Comparison of ENCODE assay signal across 1 cellular context in the genomic region with DNA sequence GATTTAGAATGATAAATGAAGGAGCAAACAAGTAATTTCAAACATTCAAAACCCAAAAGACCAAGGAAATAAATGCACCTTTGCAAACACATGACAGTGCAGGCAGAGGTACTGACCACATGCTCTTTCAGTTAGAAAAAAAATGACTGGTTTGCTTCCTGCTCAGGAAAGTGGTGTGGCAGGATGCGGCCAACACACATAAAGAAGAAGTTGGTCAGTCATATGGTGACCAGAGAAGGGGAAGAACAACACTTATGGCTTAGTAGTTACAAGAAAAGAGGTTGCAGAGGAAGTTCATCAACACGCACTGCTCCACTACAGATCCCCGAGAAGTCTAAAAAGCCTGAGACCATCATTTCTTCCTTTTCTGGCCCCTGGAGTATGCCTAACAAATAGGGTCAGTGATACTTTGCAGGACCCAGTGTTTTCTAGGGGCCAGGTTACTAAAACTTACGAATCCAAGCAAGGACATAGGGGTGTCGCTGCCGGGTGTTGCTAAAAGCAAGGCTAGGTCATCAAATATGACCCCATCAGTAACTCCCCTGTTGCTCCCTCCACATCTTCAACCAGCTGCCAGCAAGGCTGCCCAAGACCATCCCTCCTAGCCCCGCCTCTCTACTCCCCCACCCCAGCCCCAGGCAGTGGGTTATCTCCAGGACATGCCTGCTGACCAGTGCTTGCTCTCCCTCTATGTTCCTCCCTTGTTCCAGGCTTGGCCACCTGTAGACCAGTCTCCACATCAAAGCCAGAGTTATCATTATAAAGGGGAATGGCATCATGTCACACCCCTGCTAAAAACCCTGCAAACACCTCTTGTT.
TF ChIP-seq lines count a peak whose summit lies in the region.

No MANE protein-coding gene starts in this region.

TF ChIP-seq in K562, 482 proteins besides CTCF, POLR2A, EP300 and RAD21 (continued from another document):
- TF ChIP-seq ZNF609 (CRISPR knock-in tag; IDR thresholded peaks at IDR 0.05; ENCODE audit: borderline replicate concordance) = no peak
- no peak for TF ChIP-seq HSF4 (CRISPR knock-in tag; IDR thresholded peaks at IDR 0.05; ENCODE audit: borderline replicate concordance)
- TF ChIP-seq HMBOX1 (IDR thresholded peaks at IDR 0.05) = peak; percentile 59; the same call in 1 of the 2 replicates
- TF ChIP-seq RBM39 (optimal IDR thresholded peaks at IDR 0.05; ENCODE audit: low read depth, low read length) = no peak
- TF ChIP-seq TOE1 (IDR thresholded peaks at IDR 0.05; ENCODE audit: borderline replicate concordance) = no peak
- no peak for TF ChIP-seq TOE1 (CRISPR knock-in tag; IDR thresholded peaks at IDR 0.05; ENCODE audit: borderline replicate concordance, low read depth)
- peak; percentile 45; the same call in 1 of the 2 replicates for TF ChIP-seq ETV1 (tag; conservative IDR thresholded peaks at IDR 0.05; ENCODE audit: low read depth)
- no peak for TF ChIP-seq KLF10 (CRISPR knock-in tag; IDR thresholded peaks at IDR 0.05)
- no peak for TF ChIP-seq ZNF57 (CRISPR knock-in tag; IDR thresholded peaks at IDR 0.05)
- no peak for TF ChIP-seq LCOR (CRISPR knock-in tag; IDR thresholded peaks at IDR 0.05)
